In genomic region chr7:139726485-139726869, GRCh38 we compare ENCODE assay signal across 11 cellular contexts. TPM values are rescaled to one million over a fixed set of nuclear protein-coding genes. Genes with fewer than 3 reads are reported as not detected.
DNase-seq lines count a peak whose midpoint lies in the region; ATAC-seq, FAIRE-seq and TF ChIP-seq lines count a peak whose summit lies in the region.
"Had no signal": no experiment of that assay in that cellular context is flagged by ENCODE, and none has a peak within 500 bp of the region (broad histone marks: within the 10 kb centered on the region; RNA-seq: fewer than 3 reads in every experiment).

No MANE protein-coding gene starts in this region.

- H3K9ac ChIP-seq in GM12878 (ENCODE audit: control insufficient read depth, insufficient read depth, low read length) = no peak overlapping the region

- no peaks in the 10 kb centered on the region for H4K20me1 ChIP-seq in GM12878 (ENCODE audit: control insufficient read depth, insufficient read depth)

- H3K9me3 ChIP-seq in heart right ventricle = no peaks in the 10 kb centered on the region
- H3K9me3 ChIP-seq in GM12878 (replicated peaks; ENCODE audit: control insufficient read depth, insufficient read depth, low read length) = no peaks in the 10 kb centered on the region
- H3K9me3 ChIP-seq in lung (ENCODE audit: control insufficient read depth in 2 of 2, insufficient read depth in 1 of 2, low read length in 1 of 2) = no peaks in the 10 kb centered on the region
- H3K9me3 ChIP-seq in transverse colon = no peaks in the 10 kb centered on the region
- no peaks in the 10 kb centered on the region for H3K9me3 ChIP-seq in testis
- H3K9me3 ChIP-seq: ascending aorta had no signal

- in situ Hi-C loops in GM12878 (cut with MboI) (no loop called here), transverse colon (cut with MboI; ENCODE audit: low pct_ligation_motif_present in 1 of 4, low pct_unique_long_range_greater_than_20kb in 1 of 4, low sequenced_read_pairs in 3 of 4) (loop anchor here in 1 of 4 donors (10.0 kb wide), 1 partner anchor 48 kb away; the partner anchor contains the start of gene HIPK2)

- CTCF ChIA-PET in GM12878 (lab: Yijun Ruan, JAX) = interaction anchor here (2.1 to 3.8 kb wide), 2 partner anchors 17 to 80 kb away, joined by 5 to 17 read pairs; no protein-coding TSS in a partner anchor

- H3K27ac ChIP-seq in heart right ventricle (peak overlapping the region in 9 of 10 donors; percentile 42 to 92 (median 61)), GM12878 (ENCODE audit: control insufficient read depth, insufficient read depth) (peak overlapping the region; percentile 24; the same call in 1 of the 2 replicates), lung (ENCODE audit: low read depth in 1 of 2, low read length in 1 of 2) (peak overlapping the region; percentile 63 to 67), transverse colon (peak overlapping the region; percentile 43 to 63 (median 48)), testis (peak overlapping the region in 1 of 2 donors; percentile 1)

- peak; percentile 27 for FAIRE-seq in GM12878 (lab: Jason Lieb, UNC)

- TF ChIP-seq RAD21 in GM12878 (IDR thresholded peaks at IDR 0.05; ENCODE audit: insufficient read depth, low read depth, low read length) = no peak

- no peaks in the 10 kb centered on the region for H3K27me3 ChIP-seq in heart right ventricle
- no peaks in the 10 kb centered on the region for H3K27me3 ChIP-seq in GM12878 (replicated peaks in 1 of 2; ENCODE audit: control insufficient read depth in 2 of 2, insufficient read depth in 2 of 2, low read length in 1 of 2)
- no peaks in the 10 kb centered on the region for H3K27me3 ChIP-seq in lung (ENCODE audit: control insufficient read depth, insufficient read depth)
- no peaks in the 10 kb centered on the region for H3K27me3 ChIP-seq in transverse colon
- H3K27me3 ChIP-seq in testis = no peaks in the 10 kb centered on the region
- H3K27me3 ChIP-seq: ascending aorta had no signal

- TF ChIP-seq CTCF in heart right ventricle (IDR thresholded peaks at IDR 0.05) (no peak), GM12878 (IDR thresholded peaks at IDR 0.05 in 2 of 3, conservative IDR thresholded peaks at IDR 0.05 in 1 of 3; ENCODE audit: control insufficient read depth in 2 of 3, extremely low read depth in 1 of 3, insufficient read depth in 1 of 3, low read depth in 3 of 3, low read length in 3 of 3) (no peak), lung (IDR thresholded peaks at IDR 0.05; ENCODE audit: control extremely low read depth, extremely low read depth) (no peak), transverse colon (IDR thresholded peaks at IDR 0.05) (no peak), testis (IDR thresholded peaks at IDR 0.05) (no peak), GM10266 (IDR thresholded peaks at IDR 0.05; ENCODE audit: control insufficient read depth, insufficient read depth, low read depth, missing control alignments) (no peak)

- 76 to 80% methylated on average over 3 of the region's 3 CpGs for WGBS in heart right ventricle, 2 donors
- 0% methylated on average over 3 of the region's 3 CpGs for WGBS in GM12878 (ENCODE audit: insufficient coverage, insufficient replicate concordance, low lambda C conversion rate, missing lambda C conversion rate)
- 31 to 68% methylated on average over 3 of the region's 3 CpGs for WGBS in lung, 2 donors
- 62 to 79% methylated on average over 3 of the region's 3 CpGs for WGBS in transverse colon (ENCODE audit: low coverage in 1 of 2), 2 donors
- 93 to 95% methylated on average over 3 of the region's 3 CpGs for WGBS in testis, 2 donors

- no TSS peak for BruUV-seq in GM12878 (replicated peaks; lab: Mats Ljungman, UMichigan)

- POLR2A ChIA-PET in GM12878 (lab: Charles Lee) = no interaction called here

- peaks cover 24 to 89% (median 84%) of the 10 kb centered on the region in 9 donors for H3K4me1 ChIP-seq in heart right ventricle
- peaks cover 25% of the 10 kb centered on the region for H3K4me1 ChIP-seq in GM12878 (ENCODE audit: control insufficient read depth, insufficient read depth, low read length)
- peaks cover 11 to 65% of the 10 kb centered on the region in 2 donors for H3K4me1 ChIP-seq in lung (ENCODE audit: control insufficient read depth in 2 of 2, insufficient read depth in 2 of 2, low read length in 2 of 2)
- H3K4me1 ChIP-seq in transverse colon = peaks cover 32 to 59% (median 38%) of the 10 kb centered on the region in 4 donors
- peaks cover 8% of the 10 kb centered on the region for H3K4me1 ChIP-seq in testis

- DNase-seq in heart right ventricle = no peak
- DNase-seq in Right ventricle myocardium inferior (ENCODE audit: missing footprints) = no peak
- DNase-seq in GM12878 (ENCODE audit: low read depth, low spot score) = no peak
- DNase-seq in lung (ENCODE audit: low spot score) = no peak
- DNase-seq in transverse colon = peak; percentile 6
- DNase-seq in testis = no peak
- no peak for DNase-seq in GM10266 (ENCODE audit: extremely low spot score)
- DNase-seq in activated CD4-positive, alpha-beta T cell treated with anti-CD3 and anti-CD28 coated beads, Interleukin-2, amount 50 U/mL, for 1 hour = no peak
- DNase-seq: erythroblast, NCI-H446 treated with DMSO at 0.1 percent for 48 hours had no signal

- peaks cover 2% of the 10 kb centered on the region for H3K79me2 ChIP-seq in GM12878 (ENCODE audit: control insufficient read depth, insufficient read depth, low read length)

- H3K4me2 ChIP-seq in GM12878 (ENCODE audit: control insufficient read depth, insufficient read depth) = peak overlapping the region; percentile 27; the same call in 1 of the 2 replicates

- ATAC-seq in heart right ventricle (no peak), Right ventricle myocardium inferior (no peak), GM12878 (peak; percentile 59), lung (ENCODE audit: insufficient read depth, low FRiP score) (no peak)

- TF ChIP-seq EP300 in GM12878 (IDR thresholded peaks at IDR 0.05; ENCODE audit: borderline replicate concordance in 1 of 2, control insufficient read depth in 1 of 2, low read depth in 2 of 2, low read length in 2 of 2) (0 out of 4 replicates have a peak, but pooled peaks of 1 of the 2 experiments have one; percentile 22), transverse colon (IDR thresholded peaks at IDR 0.05; ENCODE audit: low read depth) (no peak)

- no peaks in the 10 kb centered on the region for H3K36me3 ChIP-seq in heart right ventricle
- H3K36me3 ChIP-seq in GM12878 (ENCODE audit: control insufficient read depth in 2 of 2, insufficient read depth in 2 of 2, low read length in 1 of 2) = no peaks in the 10 kb centered on the region; a peak in 2 of 4 replicates
- no peaks in the 10 kb centered on the region for H3K36me3 ChIP-seq in lung (ENCODE audit: control insufficient read depth in 2 of 2, insufficient read depth in 2 of 2, low read length in 2 of 2)
- no peaks in the 10 kb centered on the region for H3K36me3 ChIP-seq in transverse colon
- H3K36me3 ChIP-seq in testis (ENCODE audit: low read depth, missing control alignments) = no peaks in the 10 kb centered on the region
- H3K36me3 ChIP-seq: ascending aorta had no signal

- SMC1A ChIA-PET in GM12878 (lab: Charles Lee; ENCODE audit: uncharacterized antibody, unreplicated experiment) = interaction anchor here (1.0 to 5.1 kb wide), 4 partner anchors 18 to 80 kb away, joined by 3 to 24 read pairs (median 8); no protein-coding TSS in a partner anchor

- TF ChIP-seq POLR2A in GM12878 (IDR thresholded peaks at IDR 0.05; ENCODE audit: low read depth, low read length) (no peak), transverse colon (IDR thresholded peaks at IDR 0.05) (no peak), testis (IDR thresholded peaks at IDR 0.05) (no peak)

- H3K4me3 ChIP-seq in heart right ventricle = no peak overlapping the region
- no peak overlapping the region for H3K4me3 ChIP-seq in GM12878
- no peak overlapping the region for H3K4me3 ChIP-seq in lung
- no peak overlapping the region for H3K4me3 ChIP-seq in transverse colon
- H3K4me3 ChIP-seq in testis = no peak overlapping the region
- H3K4me3 ChIP-seq: ascending aorta had no signal

- intact Hi-C loops in heart right ventricle (cut with DNase I) = loop anchor here in 2 of 10 donors (10.0 kb wide), 1 partner anchor 48 kb away; the partner anchor contains the start of gene HIPK2 (in 2 of the 2)
- intact Hi-C loops in Right ventricle myocardium inferior (cut with DNase I) = no loop called here
- intact Hi-C loops in GM12878 (cut with micrococcal nuclease; ENCODE audit: unreplicated experiment) = no loop called here
- intact Hi-C loops in transverse colon (cut with DNase I; ENCODE audit: low total_unique reads) = no loop called here
- intact Hi-C loops in testis (cut with DNase I; ENCODE audit: low total_unique reads) = no loop called here

- RAD21 ChIA-PET in GM12878 (lab: Charles Lee; ENCODE audit: unreplicated experiment) = interaction anchor here (0.9 to 2.9 kb wide), 5 partner anchors 42 to 191 kb away, joined by 4 to 14 read pairs (median 5); no protein-coding TSS in a partner anchor

- no peak overlapping the region for H2AFZ ChIP-seq in GM12878 (ENCODE audit: control insufficient read depth, low read depth, low read length)

TF ChIP-seq in GM12878, 131 proteins besides CTCF, POLR2A, EP300 and RAD21 (continues in another document):
- TF ChIP-seq BCL11A (IDR thresholded peaks at IDR 0.05; ENCODE audit: low read depth, low read length) (no peak), ATF7 (IDR thresholded peaks at IDR 0.05; ENCODE audit: low read depth) (no peak)

RNA-seq across cellular contexts. Expression of gene HIPK2, which starts 51.3 kb away (rescaled TPM):
- total RNA-seq in heart right ventricle (100 to 1,000 TPM in 9 of 10 donors, 10 to 100 TPM in 1; 99.4 to 203 (median 136) TPM), Right ventricle myocardium inferior (97.8 TPM), GM12878 (2014; rRNA removed) (8.5 and 9.4 TPM in 2 replicates), GM12878 (2014; rRNA removed; fragmentation: Illumina TruSeq; extraction: Trizol) (8.8 and 9.0 TPM in 2 replicates), GM12878 (2021) (36.5 and 39.0 TPM in 2 replicates), lung (10 to 100 TPM; 22.6 to 65.1 TPM), transverse colon (10 to 100 TPM; 27.3 to 40.3 (median 33.6) TPM), testis (10 to 100 TPM; 17.8 to 22.4 TPM)
- polyA plus RNA-seq in heart right ventricle (10 to 100 TPM; 19.7 to 29.3 TPM), GM12878 (2011; rRNA removed) (7.1 and 11.2 TPM in 2 replicates), GM12878 (2014; fragmentation: Illumina TruSeq; extraction: Trizol) (15.9 and 17.3 TPM in 2 replicates), GM12878 (2014; fragmentation: Nextera tagmentation; extraction: Ambion mirVana) (1 to 10 TPM; 1.7 to 3.3 TPM), GM12878 (2014; rRNA removed) (11.3 and 14.2 TPM in 2 replicates), GM12878 (2016; fragmentation: Nextera tagmentation; extraction: Ambion mirVana) (1 to 10 TPM; 9.1 to 9.3 TPM), lung (10 to 100 TPM in 1 of 2 donors, 1 to 10 TPM in 1; 8.7 to 13.9 TPM), testis (ENCODE audit: insufficient read depth, low read depth, low replicate concordance) (6.3 TPM)
- 89.2 and 94.9 TPM in 2 replicates for total RNA-seq in GM12878 (2013; cell fraction: nucleolus; rRNA removed)
- polyA plus RNA-seq in GM12878 (2011; ENCODE audit: low read depth) = 15.1 TPM
- 9.9 and 12.4 TPM in 2 replicates for polyA plus RNA-seq in GM12878 (2011; cell fraction: cytosol; rRNA removed)
- polyA plus RNA-seq in GM12878 (2011; cell fraction: nucleus; rRNA removed) = 21.7 and 25.1 TPM in 2 replicates
- 16.0 and 23.3 TPM in 2 replicates for polyA plus RNA-seq in GM12878 (2012)
- 38.7 and 52.6 TPM in 2 replicates for polyA minus RNA-seq in GM12878 (2011; rRNA and poly(A)+ RNA removed)
- polyA minus RNA-seq in GM12878 (2011; cell fraction: cytosol; rRNA and poly(A)+ RNA removed) = 19.0 and 20.1 TPM in 2 replicates
- polyA minus RNA-seq in GM12878 (2011; cell fraction: nucleus; rRNA and poly(A)+ RNA removed) = 16.2 and 32.7 TPM in 2 replicates
